In the genomic region with DNA sequence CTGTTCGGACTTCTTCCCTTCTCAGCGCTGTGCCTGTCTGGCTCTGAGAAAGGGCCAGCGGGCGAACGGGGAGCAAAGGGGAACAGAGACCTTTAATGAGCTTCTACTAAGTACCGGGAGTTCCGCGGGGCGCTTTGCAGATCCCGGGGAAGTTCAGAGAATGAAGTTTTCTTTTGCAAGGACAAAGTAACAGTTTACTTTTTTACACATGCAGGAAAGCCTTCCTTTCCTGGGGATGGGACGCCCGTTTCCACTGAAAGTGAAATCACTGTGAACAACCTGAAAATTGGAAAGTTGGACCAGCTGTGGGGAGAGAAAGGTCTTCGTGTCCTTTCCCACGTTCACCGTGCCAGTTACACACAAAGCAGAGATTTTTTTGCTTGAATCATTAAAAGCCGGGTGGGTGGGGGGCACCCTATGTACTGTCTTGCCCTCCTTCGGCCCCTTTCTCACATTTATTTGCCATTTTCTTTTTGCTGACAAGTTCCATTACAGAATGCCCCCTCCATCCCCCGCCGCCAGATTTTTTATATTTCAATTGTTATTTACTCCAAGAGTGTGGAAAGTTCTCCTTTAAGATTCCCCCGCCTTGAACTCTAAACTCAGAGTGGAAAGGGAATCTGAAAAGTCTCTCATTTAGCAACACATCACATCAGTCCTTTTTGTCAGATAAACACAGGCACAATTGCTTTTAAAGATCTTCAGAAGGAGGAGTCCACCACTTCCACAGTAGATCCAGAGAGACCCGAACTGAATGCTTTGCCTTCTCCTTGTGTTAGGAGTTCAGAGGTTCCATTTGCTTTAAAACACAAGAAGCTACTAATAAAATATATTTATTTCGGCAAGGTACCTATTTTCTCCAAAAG, we compare ENCODE assay signal across 8 cellular contexts. TPM values are rescaled to one million over a fixed set of nuclear protein-coding genes. Genes with fewer than 3 reads are reported as not detected.
DNase-seq lines count a peak whose midpoint lies in the region; ATAC-seq and TF ChIP-seq lines count a peak whose summit lies in the region.

No MANE protein-coding gene starts in this region.

- peak overlapping the region; percentile 95 for H3K4me3 Mint-ChIP-seq in neural progenitor cell

- no peaks in the 10 kb centered on the region for H3K36me3 ChIP-seq in BE2C
- H3K36me3 ChIP-seq in esophagus (ENCODE audit: control insufficient read depth in 2 of 2, insufficient read depth in 2 of 2, low read length in 1 of 2): no peaks in the 10 kb centered on the region
- H3K36me3 ChIP-seq in neural progenitor cell: no peaks in the 10 kb centered on the region

- peaks cover 17% of the 10 kb centered on the region for H3F3A ChIP-seq in neural progenitor cell (ENCODE audit: low read depth)

- H3K4me2 ChIP-seq in neural progenitor cell: peak overlapping the region; percentile 72

- H3K4me3 ChIP-seq in BE2C (ENCODE audit: low read depth, low read length) (peak overlapping the region; percentile 89), esophagus (ENCODE audit: low read depth in 1 of 2, low read length in 2 of 2) (peak overlapping the region; percentile 32 to 51), neural progenitor cell (peak overlapping the region; percentile 61)

- H3K9me3 ChIP-seq in BE2C: no peaks in the 10 kb centered on the region
- H3K9me3 ChIP-seq in esophagus (ENCODE audit: control insufficient read depth in 2 of 2, insufficient read depth in 1 of 2, low read depth in 1 of 2, low read length in 1 of 2): no peaks in the 10 kb centered on the region
- H3K9me3 ChIP-seq in neural progenitor cell (ENCODE audit: low read depth): no peaks in the 10 kb centered on the region

- no peaks in the 10 kb centered on the region for H4K20me1 ChIP-seq in neural progenitor cell (ENCODE audit: low read depth)

- no peaks in the 10 kb centered on the region for H3K79me2 ChIP-seq in neural progenitor cell (ENCODE audit: low read depth)

- no peak for TF ChIP-seq CTCF in BE2C (IDR thresholded peaks at IDR 0.05; ENCODE audit: low read depth, low read length)
- TF ChIP-seq CTCF in neural progenitor cell (IDR thresholded peaks at IDR 0.05): no peak

- H3K27ac Mint-ChIP-seq in neural progenitor cell: peak overlapping the region; percentile 98

- peak overlapping the region; percentile 70 for H2AFZ ChIP-seq in neural progenitor cell (replicated peaks)

- peaks cover 9% of the 10 kb centered on the region for H3K36me3 Mint-ChIP-seq in neural progenitor cell

- H3K27me3 ChIP-seq in BE2C: peaks cover 23% of the 10 kb centered on the region
- H3K27me3 ChIP-seq in esophagus (ENCODE audit: control insufficient read depth in 1 of 2, insufficient read depth in 2 of 2, low read length in 2 of 2): peaks cover 0 to 3% of the 10 kb centered on the region in 2 donors
- H3K27me3 ChIP-seq in neural progenitor cell: peaks cover 6% of the 10 kb centered on the region

- ATAC-seq in GM21528 (IDR thresholded peaks at IDR 0.05; ENCODE audit: low FRiP score, unreplicated experiment): peak; percentile 38
- ATAC-seq in left lobe of liver: no peak

- DNase-seq in BE2C (no peak), SK-MEL-5 (ENCODE audit: low read depth, low spot score) (peak; percentile 24), neural progenitor cell (ENCODE audit: low spot score) (peak; percentile 68), left lobe of liver (ENCODE audit: low spot score) (no peak), MV-4-11 (lab: John Stamatoyannopoulos, UW) (no peak)
- no peak for DNase-seq in effector CD4-positive, alpha-beta T cell

- H3K4me1 Mint-ChIP-seq in neural progenitor cell: peaks cover 18% of the 10 kb centered on the region

- H3K9me3 Mint-ChIP-seq in neural progenitor cell: no peaks in the 10 kb centered on the region

- H3K4me1 ChIP-seq in BE2C (no peaks in the 10 kb centered on the region), esophagus (ENCODE audit: control insufficient read depth in 2 of 2, insufficient read depth in 2 of 2, low read length in 1 of 2) (peaks cover 0 to 6% of the 10 kb centered on the region in 2 donors), neural progenitor cell (peaks cover 16% of the 10 kb centered on the region)

- no peaks in the 10 kb centered on the region for H3K27me3 Mint-ChIP-seq in neural progenitor cell (ENCODE audit: insufficient read depth, low read depth)

- 10% methylated on average over 22 of the region's 22 CpGs for WGBS in esophagus, 2 donors

- H3K27ac ChIP-seq in esophagus (ENCODE audit: low read depth in 2 of 2, low read length in 1 of 2) (peak overlapping the region; percentile 79 to 93), neural progenitor cell (peak overlapping the region; percentile 82)

- peak overlapping the region; percentile 56 for H3K9ac ChIP-seq in neural progenitor cell

- in situ Hi-C loops in SK-MEL-5 (cut with HindIII; ENCODE audit: low pct_unique_long_range_greater_than_20kb, low sequenced_read_pairs): no loop called here

RNA-seq across cellular contexts. Expression of gene FN1, which starts 1.1 kb away (rescaled TPM):
- 3.9 TPM for polyA plus RNA-seq in BE2C (2012; ENCODE audit: insufficient read depth, insufficient read length, low read depth)
- 424 and 551 TPM in 2 replicates for total RNA-seq in SK-MEL-5 (2014; rRNA removed; shearing (Covaris generic))
- 965 and 1,250 TPM in 2 replicates for polyA plus RNA-seq in SK-MEL-5 (2015; cell fraction: cytosol; rRNA removed)
- polyA plus RNA-seq in SK-MEL-5 (2015; cell fraction: nucleus; rRNA removed): 921 and 1,069 TPM in 2 replicates
- 100 to 1,000 TPM in 1 of 2 donors, 10 to 100 TPM in 1; 48.8 to 154 TPM for polyA plus RNA-seq in esophagus
- total RNA-seq in neural progenitor cell (ENCODE audit: low replicate concordance) (52.0 and 77.6 TPM in 2 replicates), left lobe of liver (1,295 TPM)

Comparison
In these comparisons a context has a peak if more than half of its experiments do, and no peak if none do; other contexts are left out.
1. DNase-seq: peak in SK-MEL-5 (single experiment) and neural progenitor cell (single experiment); none in BE2C (single experiment), effector CD4-positive, alpha-beta T cell (single experiment), left lobe of liver (single experiment) and MV-4-11 (single experiment).
2. Peak in every context shown above with its lines, with median percentiles within 50 percentile points of each other: H3K4me3 ChIP-seq.